ENCODE assay signal across 8 cellular contexts in the genomic region with DNA sequence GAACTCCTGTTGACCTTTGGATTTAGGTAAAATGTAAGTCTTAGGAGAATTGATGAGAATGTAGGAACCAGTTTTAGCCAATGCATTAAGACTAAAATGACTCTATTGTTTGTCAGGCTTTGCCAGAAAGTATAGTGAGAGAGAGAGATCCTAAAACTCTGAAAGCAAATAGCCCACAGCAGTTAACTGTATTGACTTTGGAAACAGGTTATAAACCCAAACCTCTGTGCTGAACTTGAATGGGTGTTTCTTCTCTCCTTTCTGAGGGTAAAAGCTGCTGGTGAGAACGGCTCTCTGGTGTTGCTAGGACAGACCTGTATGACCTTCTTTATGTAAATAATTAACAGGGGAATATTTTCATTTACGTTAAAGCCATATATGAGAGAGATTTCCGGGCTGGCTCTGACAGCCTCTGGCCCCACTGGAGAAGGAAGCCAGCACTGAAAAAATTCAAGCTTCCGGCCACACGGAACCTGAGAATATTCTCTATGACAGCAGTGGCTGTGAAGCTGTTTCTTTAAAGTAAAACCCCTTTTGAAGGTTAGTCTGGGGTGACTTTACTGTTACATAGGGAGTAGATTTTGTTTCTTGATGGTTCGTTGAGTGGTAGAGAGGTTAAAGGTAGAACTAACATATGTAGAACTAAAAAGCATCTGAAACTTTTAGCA.
DNase-seq lines count a peak whose midpoint lies in the region; ATAC-seq and TF ChIP-seq lines count a peak whose summit lies in the region.

No MANE protein-coding gene starts in this region.

- H3K4me3 ChIP-seq in DOHH2 (ENCODE audit: low read length) (peak overlapping the region; percentile 40), mucosa of stomach (ENCODE audit: low read length) (peak overlapping the region; percentile 6)

- no peaks in the 10 kb centered on the region for H3K9me2 ChIP-seq in DOHH2 (replicated peaks; ENCODE audit: control insufficient read depth, low read length)

- TF ChIP-seq CTCF in DOHH2 (IDR thresholded peaks at IDR 0.05; ENCODE audit: low read depth, low read length, poor library complexity, severe bottlenecking) (no peak), GM20000 (IDR thresholded peaks at IDR 0.05; ENCODE audit: extremely low read depth, missing control alignments) (no peak)

- peaks cover 10% of the 10 kb centered on the region for H3F3A ChIP-seq in DOHH2 (ENCODE audit: control insufficient read depth, insufficient read depth)

- H3K36me3 ChIP-seq in DOHH2 (ENCODE audit: control insufficient read depth, low read length) (no peaks in the 10 kb centered on the region), mucosa of stomach (ENCODE audit: control insufficient read depth, insufficient read depth, low read length) (no peaks in the 10 kb centered on the region)

- peak overlapping the region; percentile 55 for H3K9ac ChIP-seq in mucosa of stomach (ENCODE audit: low read length)

- H3K4me1 ChIP-seq in DOHH2 (ENCODE audit: control insufficient read depth, low read length), result peaks cover 59% of the 10 kb centered on the region
- peaks cover 83% of the 10 kb centered on the region for H3K4me1 ChIP-seq in mucosa of stomach (ENCODE audit: control insufficient read depth, insufficient read depth, low read length)

- peaks cover 9% of the 10 kb centered on the region for H3K27me3 ChIP-seq in DOHH2 (ENCODE audit: control insufficient read depth, low read length)
- H3K27me3 ChIP-seq in mucosa of stomach (ENCODE audit: control insufficient read depth, insufficient read depth, low read length), result no peaks in the 10 kb centered on the region

- H3K9me3 ChIP-seq in DOHH2 (ENCODE audit: control insufficient read depth, insufficient read depth, low read length) (no peaks in the 10 kb centered on the region), mucosa of stomach (ENCODE audit: control insufficient read depth, low read length) (no peaks in the 10 kb centered on the region)

- ATAC-seq in HG03558 (IDR thresholded peaks at IDR 0.05; ENCODE audit: extremely low read depth, unreplicated experiment), result peak; percentile 89

- H3K79me2 ChIP-seq in DOHH2 (ENCODE audit: control insufficient read depth, low read length), result no peaks in the 10 kb centered on the region

- peak; percentile 63 for DNase-seq in GM20000 (ENCODE audit: low spot score)
- DNase-seq in activated effector memory CD4-positive, alpha-beta T cell treated with anti-CD3 and anti-CD28 coated beads, Interleukin-2, amount 50 U/mL, for 16 hours, result peak; percentile 75
- DNase-seq in HPDE6-E6E7 (ENCODE audit: extremely low spot score), result no peak
- DNase-seq in NCI-H2227 treated with DMSO at 0.1 percent for 48 hours (lab: John Stamatoyannopoulos, UW), result no peak
- no peak for DNase-seq in amygdala (lab: John Stamatoyannopoulos, UW)

- H4K20me1 ChIP-seq in DOHH2 (ENCODE audit: control insufficient read depth, insufficient read depth, low read depth, low read length), result no peaks in the 10 kb centered on the region

- H3K4me2 ChIP-seq in DOHH2 (ENCODE audit: low read length), result peak overlapping the region; percentile 58

- peak overlapping the region; percentile 11; the same call in 1 of the 2 replicates for H3K27ac ChIP-seq in DOHH2 (ENCODE audit: low read depth, low read length)

Comparison
In these comparisons a context has a peak if more than half of its experiments do, and no peak if none do; other contexts are left out.
1. DNase-seq: peak in GM20000 (single experiment) and activated effector memory CD4-positive, alpha-beta T cell treated with anti-CD3 and anti-CD28 coated beads, Interleukin-2, amount 50 U/mL, for 16 hours (single experiment); none in HPDE6-E6E7 (single experiment), NCI-H2227 treated with DMSO at 0.1 percent for 48 hours (single experiment) and amygdala (0 of 56).